31 cellular contexts compared by ENCODE assay signal in the genomic region with DNA sequence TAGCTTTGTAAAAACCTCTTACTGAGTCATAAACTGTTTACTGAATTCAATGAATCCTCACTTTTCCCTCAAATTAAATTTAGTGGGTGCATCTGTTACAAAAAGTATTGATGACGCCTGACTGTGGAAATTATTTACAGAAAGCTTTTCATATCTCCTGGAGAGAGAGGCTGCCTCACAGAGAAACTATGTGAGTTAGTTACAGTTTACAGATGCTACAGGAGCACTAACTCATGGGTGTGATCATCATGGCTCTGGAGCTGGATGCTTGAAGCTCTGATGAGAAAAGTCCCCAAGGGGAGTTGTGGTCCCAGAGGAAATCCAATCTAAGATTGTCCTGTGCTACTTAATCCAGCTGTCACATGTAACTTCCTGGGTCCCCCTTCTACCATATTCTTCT.
DNase-seq lines count a peak whose midpoint lies in the region; FAIRE-seq and TF ChIP-seq lines count a peak whose summit lies in the region.
"Had no signal": no experiment of that assay in that cellular context is flagged by ENCODE, and none has a peak within 500 bp of the region (broad histone marks: within the 10 kb centered on the region; RNA-seq: fewer than 3 reads in every experiment).

No MANE protein-coding gene starts in this region.

- no peaks in the 10 kb centered on the region for H3F3A ChIP-seq in smooth muscle cell (ENCODE audit: low read depth)

- no peak for TF ChIP-seq POLR2A in GM12892 (IDR thresholded peaks at IDR 0.05; ENCODE audit: low read depth, low read length)

- H3K79me2 ChIP-seq in smooth muscle cell (ENCODE audit: low read depth): no peaks in the 10 kb centered on the region

- no peak overlapping the region for H3K4me3 ChIP-seq in smooth muscle cell
- H3K4me3 ChIP-seq: BLaER1 treated with 17β-estradiol and CSF1 and Interleukin-3, amounts not matched to agents 10 nM and 100 nM; GM12878; GM23248; K562; MG63 had no signal

- peak overlapping the region; percentile 34 for H2AFZ ChIP-seq in smooth muscle cell (ENCODE audit: low read depth)
- H2AFZ ChIP-seq: GM23248 had no signal

- FAIRE-seq in GM12892 (lab: Jason Lieb, UNC): no peak
- FAIRE-seq: GM12878, HepG2, K562 had no signal

- H3K4me2 ChIP-seq in smooth muscle cell: no peak overlapping the region
- H3K4me2 ChIP-seq: BLaER1 treated with 17β-estradiol and CSF1 and Interleukin-3, amounts not matched to agents 10 nM and 100 nM had no signal

- no peaks in the 10 kb centered on the region for H3K27me3 ChIP-seq in smooth muscle cell (ENCODE audit: low read depth)
- H3K27me3 ChIP-seq: BLaER1 treated with 17β-estradiol and CSF1 and Interleukin-3, amounts not matched to agents 10 nM and 100 nM; MG63 had no signal

- H3K27ac ChIP-seq in smooth muscle cell (ENCODE audit: low read depth): peak overlapping the region; percentile 12
- H3K27ac ChIP-seq: 22Rv1; BLaER1 treated with 17β-estradiol and CSF1 and Interleukin-3, amounts not matched to agents 10 nM and 100 nM; GM23248 had no signal

- 48% methylated on average over 1 of the region's 1 CpG for WGBS in smooth muscle cell (ENCODE audit: low lambda C conversion rate)

- no peaks in the 10 kb centered on the region for H4K20me1 ChIP-seq in smooth muscle cell (ENCODE audit: low read depth)
- H4K20me1 ChIP-seq: BLaER1 treated with 17β-estradiol and CSF1 and Interleukin-3, amounts not matched to agents 10 nM and 100 nM had no signal

- H3K36me3 ChIP-seq in smooth muscle cell (ENCODE audit: low read depth): no peaks in the 10 kb centered on the region
- H3K36me3 ChIP-seq: BLaER1 treated with 17β-estradiol and CSF1 and Interleukin-3, amounts not matched to agents 10 nM and 100 nM; MG63 had no signal

- H3K9me3 ChIP-seq in smooth muscle cell (replicated peaks; ENCODE audit: low read depth): no peaks in the 10 kb centered on the region
- H3K9me3 ChIP-seq: BLaER1 treated with 17β-estradiol and CSF1 and Interleukin-3, amounts not matched to agents 10 nM and 100 nM; Caco-2; MG63 had no signal

- no peak overlapping the region for H3K9ac ChIP-seq in smooth muscle cell (ENCODE audit: low read depth)
- H3K9ac ChIP-seq: BLaER1 treated with 17β-estradiol and CSF1 and Interleukin-3, amounts not matched to agents 10 nM and 100 nM; GM23248 had no signal

- peak; percentile 9 for DNase-seq in NCI-H82 (lab: John Stamatoyannopoulos, UW)
- DNase-seq in NCI-H82 treated with DMSO at 0.1 percent for 48 hours (lab: John Stamatoyannopoulos, UW; ENCODE audit: unreplicated experiment): no peak
- DNase-seq in dedifferentiated amniotic fluid mesenchymal stem cell (ENCODE audit: extremely low spot score): peak; percentile 24
- peak; percentile 13 for DNase-seq in kidney tubule cell (ENCODE audit: low spot score)
- no peak for DNase-seq in smooth muscle cell (lab: John Stamatoyannopoulos, UW; ENCODE audit: unreplicated experiment)
- no peak for DNase-seq in DMS153 (lab: John Stamatoyannopoulos, UW)
- no peak for DNase-seq in SHP77 (lab: John Stamatoyannopoulos, UW)
- no peak for DNase-seq in GM12892 (ENCODE audit: insufficient read length)
- DNase-seq: AML-193; Caco-2; CD4-positive, alpha-beta T cell; DMS79; EL; GDM1; GM23248; H7; HFFc6; Kasumi-1; MG63; NCI-H1105 treated with DMSO at 0.1 percent for 48 hours; NCI-H146; NCI-H2029; NCI-H446 treated with DMSO at 0.1 percent for 48 hours; NCI-H526; Right ventricle myocardium superior; RPMI8226 had no signal

- TF ChIP-seq CTCF in smooth muscle cell (IDR thresholded peaks at IDR 0.05; ENCODE audit: borderline replicate concordance, insufficient read depth, poor library complexity, severe bottlenecking): no peak

- no peaks in the 10 kb centered on the region for H3K4me1 ChIP-seq in smooth muscle cell (ENCODE audit: low read depth)
- H3K4me1 ChIP-seq: BLaER1 treated with 17β-estradiol and CSF1 and Interleukin-3, amounts not matched to agents 10 nM and 100 nM; Caco-2 had no signal

Comparison
In these comparisons a context has a peak if more than half of its experiments do, and no peak if none do; other contexts are left out.
1. DNase-seq: peak in NCI-H82 (single experiment), dedifferentiated amniotic fluid mesenchymal stem cell (single experiment) and kidney tubule cell (single experiment); none in NCI-H82 treated with DMSO at 0.1 percent for 48 hours (single experiment), smooth muscle cell (single experiment), DMS153 (single experiment), SHP77 (0 of 2) and GM12892 (single experiment).